In the genomic region with DNA sequence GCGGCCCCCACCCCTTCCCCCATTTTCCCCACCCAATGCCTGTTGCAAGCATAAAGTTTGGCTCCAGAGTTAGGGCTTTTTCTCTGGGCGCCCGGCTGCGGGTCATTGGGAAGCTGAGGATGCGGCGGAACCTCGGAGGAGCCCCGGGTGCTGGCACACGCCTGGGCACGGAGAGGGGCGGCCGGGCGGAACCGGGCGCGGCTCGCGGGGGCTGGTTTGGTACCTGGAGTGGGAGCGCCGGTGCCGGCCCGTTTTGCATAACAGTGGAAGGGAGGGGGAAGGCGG, we compare ENCODE assay signal across 8 cellular contexts. TPM values are rescaled to one million over a fixed set of nuclear protein-coding genes. Genes with fewer than 3 reads are reported as not detected.
DNase-seq lines count a peak whose midpoint lies in the region; ATAC-seq and TF ChIP-seq lines count a peak whose summit lies in the region.

No MANE protein-coding gene starts in this region.

- H3K27me3 ChIP-seq in BLaER1, result peaks cover 17% of the 10 kb centered on the region

- peaks cover 25% of the 10 kb centered on the region for H3K4me1 Mint-ChIP-seq in brain

- H3K4me1 ChIP-seq in BLaER1 (peaks cover 26% of the 10 kb centered on the region), mesodermal cell (ENCODE audit: control insufficient read depth, insufficient read depth, low read length, poor library complexity, severe bottlenecking) (peaks cover 6% of the 10 kb centered on the region)

- H3K36me3 ChIP-seq in BLaER1 (no peaks in the 10 kb centered on the region), mesodermal cell (ENCODE audit: control insufficient read depth, insufficient read depth, low read length) (no peaks in the 10 kb centered on the region)

- H3K9me3 Mint-ChIP-seq in brain, result peaks cover 0 to 9% (median 0%) of the 10 kb centered on the region in 5 experiments

- H3K9me3 ChIP-seq in BLaER1 (no peaks in the 10 kb centered on the region), mesodermal cell (ENCODE audit: control insufficient read depth, low read length) (no peaks in the 10 kb centered on the region)

- peak overlapping the region; percentile 99 for H3K4me2 ChIP-seq in BLaER1

- WGBS in mesodermal cell (ENCODE audit: insufficient coverage in 2 of 2), 2 experiments, result 0 to 2% methylated on average over 9 to 19 of the region's 23 CpGs

- H3K27me3 Mint-ChIP-seq in brain, result peaks cover 68% of the 10 kb centered on the region

- no peak for TF ChIP-seq CTCF in brain (conservative IDR thresholded peaks at IDR 0.05)

- H4K20me1 ChIP-seq in BLaER1, result peaks cover 47% of the 10 kb centered on the region

- H3K4me3 Mint-ChIP-seq in brain, result peak overlapping the region; percentile 83 to 92 (median 86)

- H3K4me3 ChIP-seq in BLaER1 (peak overlapping the region; percentile 98), mesodermal cell (ENCODE audit: extremely low read depth, insufficient read depth, low read length, poor library complexity, severe bottlenecking) (peak overlapping the region; percentile 66)

- peak overlapping the region in 2 of 5 experiments; percentile 46 to 61 for H3K27ac Mint-ChIP-seq in brain

- H3K9ac ChIP-seq in BLaER1, result peak overlapping the region; percentile 92

- H3K27ac ChIP-seq in BLaER1 (peak overlapping the region; percentile 93), mesodermal cell (ENCODE audit: low read depth, low read length, severe bottlenecking) (no peak overlapping the region)

- ATAC-seq in HG03196 (IDR thresholded peaks at IDR 0.05; ENCODE audit: unreplicated experiment), result peak; percentile 38
- ATAC-seq in HG02588 (IDR thresholded peaks at IDR 0.05; ENCODE audit: unreplicated experiment), result no peak

- H3K36me3 Mint-ChIP-seq in brain, result no peaks in the 10 kb centered on the region

- DNase-seq in GDM1 (lab: John Stamatoyannopoulos, UW) (no peak), hippocampal formation (lab: John Stamatoyannopoulos, UW) (no peak), GF-D8 (lab: John Stamatoyannopoulos, UW) (no peak)

RNA-seq across cellular contexts. Expression of gene PPARGC1B, which starts 1.2 kb away (rescaled TPM):
- polyA plus RNA-seq in brain (ENCODE audit: insufficient read depth, low read depth, low replicate concordance), result 0.41 TPM
- 0.81 TPM for polyA plus RNA-seq in mesodermal cell (2013, experiment 1 of 2)
- polyA plus RNA-seq in mesodermal cell (2013, experiment 2 of 2), result 0.71 TPM
